ENCODE assay signal across 23 cellular contexts in the genomic region with DNA sequence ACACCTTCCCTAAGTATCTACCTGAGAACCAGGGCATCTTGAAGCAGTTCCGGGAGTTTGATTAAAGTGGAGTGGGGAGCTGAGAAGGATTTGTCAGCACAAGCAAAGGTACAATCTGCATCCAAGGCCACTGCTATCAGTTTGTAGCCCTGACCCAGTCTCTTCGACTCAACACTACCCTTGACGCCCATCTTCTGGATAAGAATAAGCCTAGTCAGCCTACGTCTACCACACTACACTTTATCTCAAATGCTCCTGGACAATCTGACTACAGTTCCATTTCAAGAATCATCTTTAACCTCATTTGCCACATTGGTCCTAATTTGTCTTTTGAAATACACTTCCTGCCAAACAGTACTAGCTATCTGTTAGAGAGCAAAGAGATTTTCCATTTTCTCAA.
DNase-seq lines count a peak whose midpoint lies in the region; ATAC-seq and TF ChIP-seq lines count a peak whose summit lies in the region.
"Had no signal": no experiment of that assay in that cellular context is flagged by ENCODE, and none has a peak within 500 bp of the region (broad histone marks: within the 10 kb centered on the region; RNA-seq: fewer than 3 reads in every experiment).

No MANE protein-coding gene starts in this region.

- no peak overlapping the region for H2AFZ ChIP-seq in trophoblast cell (ENCODE audit: insufficient read depth, low read length, poor library complexity)

- H2AK5ac ChIP-seq in trophoblast cell (ENCODE audit: low read length) = no peak overlapping the region

- H3K27me3 ChIP-seq in trophoblast cell (ENCODE audit: insufficient read depth, low read length) = no peaks in the 10 kb centered on the region
- H3K27me3 ChIP-seq in Peyer's patch = no peaks in the 10 kb centered on the region
- H3K27me3 ChIP-seq: BE2C, BLaER1 had no signal

- H4K91ac ChIP-seq in trophoblast cell (ENCODE audit: low read depth, low read length) = no peak overlapping the region

- H3K4ac ChIP-seq in trophoblast cell (ENCODE audit: low read depth, low read length) = no peak overlapping the region

- DNase-seq in erythroblast (lab: John Stamatoyannopoulos, UW) (peak; percentile 16 to 21), trophoblast cell (no peak), activated T-cell treated with anti-CD3 and anti-CD28 coated beads for 4 hours (no peak), Peyer's patch (no peak)
- DNase-seq in activated T-cell treated with anti-CD3 and anti-CD28 coated beads, Interleukin-2, amount 50 U/mL, for 4 hours = no peak
- DNase-seq: 8988T; ACHN; BE2C; C1 segment of cervical spinal cord; CD4-positive, alpha-beta memory T cell; CD4-positive, CD25-positive, alpha-beta regulatory T cell; CD8-positive, alpha-beta memory T cell; COR-L47; DMS 273 treated with DMSO at 0.1 percent for 48 hours; DMS153; DMS53; DMS79; DND-41; EL; GDM1 had no signal

- H3K18ac ChIP-seq in trophoblast cell (ENCODE audit: low read length) = no peak overlapping the region

- no peak overlapping the region for H3K9ac ChIP-seq in trophoblast cell (ENCODE audit: low read length)
- H3K9ac ChIP-seq: BLaER1 had no signal

- H3K14ac ChIP-seq in trophoblast cell (ENCODE audit: low read length) = no peak overlapping the region

- H3K9me3 ChIP-seq in trophoblast cell (ENCODE audit: insufficient read depth, low read depth, low read length) (no peaks in the 10 kb centered on the region), Peyer's patch (no peaks in the 10 kb centered on the region)
- H3K9me3 ChIP-seq: BE2C, BLaER1 had no signal

- no peak overlapping the region for H3K4me2 ChIP-seq in trophoblast cell (ENCODE audit: low read length)
- H3K4me2 ChIP-seq: BLaER1 had no signal

- H2BK5ac ChIP-seq in trophoblast cell (ENCODE audit: low read depth, low read length, poor library complexity) = no peak overlapping the region

- no peak overlapping the region for H4K8ac ChIP-seq in trophoblast cell (ENCODE audit: low read depth, low read length)

- WGBS in trophoblast cell (ENCODE audit: extremely low coverage, insufficient coverage, insufficient read length) = no CpG with 5 or more reads among the region's 4 CpGs

- peaks cover 3% of the 10 kb centered on the region for H3K27me3 Mint-ChIP-seq in activated T-cell treated with anti-CD3 and anti-CD28 coated beads, Interleukin-2, amount 50 U/mL, for 4 hours (ENCODE audit: low read depth)
- H3K27me3 Mint-ChIP-seq: CD4-positive, alpha-beta memory T cell had no signal

- H3K36me3 ChIP-seq in trophoblast cell (ENCODE audit: control insufficient read depth in 1 of 2, insufficient read depth in 2 of 2, low read length in 2 of 2) (no peaks in the 10 kb centered on the region), Peyer's patch (no peaks in the 10 kb centered on the region)
- H3K36me3 ChIP-seq: BE2C, BLaER1 had no signal

- no peak overlapping the region for H2BK120ac ChIP-seq in trophoblast cell (ENCODE audit: insufficient read depth, low read length, poor library complexity)

- no peak overlapping the region for H3K4me3 Mint-ChIP-seq in activated T-cell treated with anti-CD3 and anti-CD28 coated beads, Interleukin-2, amount 50 U/mL, for 4 hours
- H3K4me3 Mint-ChIP-seq: CD14-positive monocyte; CD4-positive, alpha-beta memory T cell; CD4-positive, CD25-positive, alpha-beta regulatory T cell; CD8-positive, alpha-beta memory T cell had no signal

- no peaks in the 10 kb centered on the region for H3K79me1 ChIP-seq in trophoblast cell (ENCODE audit: low read length)

- no peak overlapping the region for H3K23ac ChIP-seq in trophoblast cell (ENCODE audit: low read length)

- H3K79me2 ChIP-seq in trophoblast cell (ENCODE audit: control insufficient read depth, insufficient read depth, low read length, poor library complexity) = no peaks in the 10 kb centered on the region

- H3K27ac ChIP-seq in trophoblast cell (ENCODE audit: low read depth, low read length) (no peak overlapping the region), Peyer's patch (no peak overlapping the region)
- H3K27ac ChIP-seq: BLaER1 had no signal

- no peak overlapping the region for H4K12ac ChIP-seq in trophoblast cell (ENCODE audit: low read depth, low read length)

- H3K9me3 Mint-ChIP-seq in activated T-cell treated with anti-CD3 and anti-CD28 coated beads, Interleukin-2, amount 50 U/mL, for 4 hours = peaks cover 10% of the 10 kb centered on the region

- H3K4me3 ChIP-seq in trophoblast cell (ENCODE audit: low read depth, low read length) = peak overlapping the region; percentile 34
- H3K4me3 ChIP-seq in Peyer's patch = no peak overlapping the region
- H3K4me3 ChIP-seq: BLaER1, GM12878 had no signal

- peaks cover 2% of the 10 kb centered on the region for H3K4me1 Mint-ChIP-seq in activated T-cell treated with anti-CD3 and anti-CD28 coated beads, Interleukin-2, amount 50 U/mL, for 4 hours (ENCODE audit: low read depth)
- H3K4me1 Mint-ChIP-seq: CD8-positive, alpha-beta memory T cell had no signal

- no peak for ATAC-seq in activated T-cell treated with anti-CD3 and anti-CD28 coated beads, Interleukin-2, amount 50 U/mL, for 4 hours
- ATAC-seq: GM12878 had no signal

- no peak for TF ChIP-seq POLR2A in erythroblast (IDR thresholded peaks at IDR 0.05; ENCODE audit: low read length)
- TF ChIP-seq POLR2A in Peyer's patch (IDR thresholded peaks at IDR 0.05) = no peak

- no peaks in the 10 kb centered on the region for H3K36me3 Mint-ChIP-seq in activated T-cell treated with anti-CD3 and anti-CD28 coated beads, Interleukin-2, amount 50 U/mL, for 4 hours (ENCODE audit: insufficient read depth)
- H3K36me3 Mint-ChIP-seq: CD14-positive monocyte; CD4-positive, CD25-positive, alpha-beta regulatory T cell had no signal

- TF ChIP-seq CTCF in Peyer's patch (IDR thresholded peaks at IDR 0.05) = no peak

- H3K4me1 ChIP-seq in trophoblast cell (ENCODE audit: control insufficient read depth in 1 of 2, insufficient read depth in 2 of 2, low read length in 2 of 2) = no peaks in the 10 kb centered on the region
- peaks cover 0 to 11% (median 0%) of the 10 kb centered on the region in 4 donors for H3K4me1 ChIP-seq in Peyer's patch
- H3K4me1 ChIP-seq: BE2C, BLaER1 had no signal

- no peak overlapping the region for H2BK12ac ChIP-seq in trophoblast cell (ENCODE audit: low read length)

Comparison
In these comparisons a context has a peak if more than half of its experiments do, and no peak if none do; other contexts are left out.
1. DNase-seq: peak in erythroblast (2 of 2); none in trophoblast cell (0 of 2), activated T-cell treated with anti-CD3 and anti-CD28 coated beads, Interleukin-2, amount 50 U/mL, for 4 hours (single experiment), activated T-cell treated with anti-CD3 and anti-CD28 coated beads for 4 hours (single experiment) and Peyer's patch (0 of 3).